In the genomic region with DNA sequence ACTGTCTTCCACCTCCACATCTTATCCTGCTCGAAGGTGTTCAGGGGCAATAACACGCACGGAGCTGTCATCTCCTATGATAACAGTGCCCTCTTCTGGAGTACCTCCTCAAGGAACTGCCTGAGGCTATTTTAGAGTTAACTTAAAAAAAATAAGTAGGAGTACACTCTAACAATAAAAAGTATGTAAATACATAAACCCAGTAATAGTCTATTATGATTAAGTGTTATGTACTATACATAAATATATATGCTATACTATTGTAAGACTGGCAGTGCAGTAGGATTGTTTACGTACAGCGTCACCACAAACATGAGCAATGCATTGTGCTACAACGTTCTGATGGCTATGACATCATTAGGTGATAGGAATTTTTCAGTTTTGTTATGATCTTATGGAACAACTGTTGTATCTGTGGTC, we compare ENCODE assay signal across 11 cellular contexts. TPM values are rescaled to one million over a fixed set of nuclear protein-coding genes. Genes with fewer than 3 reads are reported as not detected.
DNase-seq lines count a peak whose midpoint lies in the region; ATAC-seq, FAIRE-seq and TF ChIP-seq lines count a peak whose summit lies in the region.
"Had no signal": no experiment of that assay in that cellular context is flagged by ENCODE, and none has a peak within 500 bp of the region (broad histone marks: within the 10 kb centered on the region; RNA-seq: fewer than 3 reads in every experiment).

No MANE protein-coding gene starts in this region.

- peaks cover 17% of the 10 kb centered on the region for H3K4me1 Mint-ChIP-seq in activated CD8-positive, alpha-beta memory T cell treated with anti-CD3 and anti-CD28 coated beads, Interleukin-2, amount 10 ng/mL, durations not matched to agents 7 days and 5 days

- H3K27me3 ChIP-seq in HAP-1 (ENCODE audit: low read depth) (no peaks in the 10 kb centered on the region), SU-DHL-6 (ENCODE audit: low read length) (no peaks in the 10 kb centered on the region), keratinocyte (ENCODE audit: control insufficient read depth, extremely low read depth, insufficient read depth, low read length) (no peaks in the 10 kb centered on the region)
- H3K27me3 ChIP-seq: gastroesophageal sphincter, right atrium auricular region, upper lobe of left lung had no signal

- no peaks in the 10 kb centered on the region for H3K9me3 Mint-ChIP-seq in activated CD8-positive, alpha-beta memory T cell treated with anti-CD3 and anti-CD28 coated beads, Interleukin-2, amount 10 ng/mL, durations not matched to agents 7 days and 5 days (ENCODE audit: low read depth)

- CTCF ChIA-PET in activated CD8-positive, alpha-beta memory T cell treated with anti-CD3 and anti-CD28 coated beads, Interleukin-2, amount 10 ng/mL, durations not matched to agents 7 days and 5 days (lab: Charles Lee) = interaction anchor here (0.7 to 2.2 kb wide), 8 partner anchors 56 to 513 kb away, joined by 3 to 5 read pairs (median 3); partner anchors contain the start of gene MND1

- H3K79me2 ChIP-seq in SU-DHL-6 (ENCODE audit: insufficient read depth, low read length) (no peaks in the 10 kb centered on the region), keratinocyte (ENCODE audit: control insufficient read depth, insufficient read depth, low read length) (no peaks in the 10 kb centered on the region)

- H3K4me1 ChIP-seq in HAP-1 = no peaks in the 10 kb centered on the region
- peaks cover 10% of the 10 kb centered on the region for H3K4me1 ChIP-seq in keratinocyte (ENCODE audit: control insufficient read depth, extremely low read depth, insufficient read depth, low read length)
- H3K4me1 ChIP-seq: gastroesophageal sphincter, right atrium auricular region had no signal

- no peak overlapping the region for H3K4me3 Mint-ChIP-seq in activated CD8-positive, alpha-beta memory T cell treated with anti-CD3 and anti-CD28 coated beads, Interleukin-2, amount 10 ng/mL, durations not matched to agents 7 days and 5 days

- TF ChIP-seq CTCF in D721Med (IDR thresholded peaks at IDR 0.05; ENCODE audit: insufficient read depth, missing control alignments) (peak; percentile 46), SU-DHL-6 (IDR thresholded peaks at IDR 0.05; ENCODE audit: insufficient read depth, low read length, poor library complexity, severe bottlenecking) (peak; percentile 39), keratinocyte (optimal IDR thresholded peaks at IDR 0.05 in 1 of 3, IDR thresholded peaks at IDR 0.05 in 1 of 3, conservative IDR thresholded peaks at IDR 0.05 in 1 of 3; ENCODE audit: extremely low read depth in 1 of 3, insufficient read depth in 2 of 3, low read length in 3 of 3) (peak; percentile 20 to 30 (median 23))

- no peaks in the 10 kb centered on the region for H3K9me1 ChIP-seq in keratinocyte (ENCODE audit: control insufficient read depth, extremely low read depth, insufficient read depth, low read length)

- DNase-seq in D721Med (ENCODE audit: insufficient read length, low spot score) = no peak
- peak; percentile 23 to 49 for DNase-seq in HAP-1 (ENCODE audit: low spot score in 2 of 2)
- DNase-seq in keratinocyte (ENCODE audit: low read depth, low spot score) = no peak
- DNase-seq in activated CD8-positive, alpha-beta memory T cell treated with anti-CD3 and anti-CD28 coated beads, Interleukin-2, amount 10 ng/mL, durations not matched to agents 7 days and 5 days = no peak
- no peak for DNase-seq in T1000 (lab: John Stamatoyannopoulos, UW)
- DNase-seq in NCI-H2196 treated with DMSO at 0.1 percent for 48 hours (lab: John Stamatoyannopoulos, UW; ENCODE audit: unreplicated experiment) = no peak
- DNase-seq: activated CD8-positive, alpha-beta memory T cell treated with anti-CD3 and anti-CD28 coated beads for 24 hours; upper lobe of left lung had no signal

- H3K9me3 ChIP-seq in HAP-1 = no peaks in the 10 kb centered on the region
- H3K9me3 ChIP-seq in SU-DHL-6 (ENCODE audit: insufficient read depth, low read length) = no peaks in the 10 kb centered on the region
- peaks cover 2% of the 10 kb centered on the region for H3K9me3 ChIP-seq in keratinocyte (ENCODE audit: control insufficient read depth, low read depth, low read length)

- dilution Hi-C loops in keratinocyte (cut with MboI; ENCODE audit: extremely low pct_ligation_motif_present, low sequenced_read_pairs) = no loop called here

- H4K20me1 ChIP-seq in SU-DHL-6 (ENCODE audit: low read depth, low read length) = no peaks in the 10 kb centered on the region
- no peaks in the 10 kb centered on the region for H4K20me1 ChIP-seq in keratinocyte (ENCODE audit: control insufficient read depth, extremely low read depth, insufficient read depth, low read length)

- H3K4me2 ChIP-seq in SU-DHL-6 (ENCODE audit: low read depth, low read length, poor library complexity, severe bottlenecking) (no peak overlapping the region), keratinocyte (ENCODE audit: control insufficient read depth, extremely low read depth, insufficient read depth, low read depth, low read length) (no peak overlapping the region)

- H3K4me3 ChIP-seq in HAP-1 = no peak overlapping the region
- H3K4me3 ChIP-seq in SU-DHL-6 (ENCODE audit: insufficient read depth, low read length, poor library complexity, severe bottlenecking) = no peak overlapping the region
- no peak overlapping the region for H3K4me3 ChIP-seq in keratinocyte (ENCODE audit: control insufficient read depth in 2 of 3, extremely low read depth in 1 of 3, insufficient read depth in 2 of 3, low read depth in 1 of 3, low read length in 3 of 3)
- H3K4me3 ChIP-seq: gastroesophageal sphincter, right atrium auricular region, upper lobe of left lung had no signal

- H3K9me2 ChIP-seq in SU-DHL-6 (replicated peaks; ENCODE audit: insufficient read depth, low read length) = no peaks in the 10 kb centered on the region

- no peaks in the 10 kb centered on the region for H3K36me3 Mint-ChIP-seq in activated CD8-positive, alpha-beta memory T cell treated with anti-CD3 and anti-CD28 coated beads, Interleukin-2, amount 10 ng/mL, durations not matched to agents 7 days and 5 days

- no peaks in the 10 kb centered on the region for H3K36me3 ChIP-seq in HAP-1 (replicated peaks)
- H3K36me3 ChIP-seq in SU-DHL-6 (ENCODE audit: low read length) = no peaks in the 10 kb centered on the region
- no peaks in the 10 kb centered on the region for H3K36me3 ChIP-seq in keratinocyte (ENCODE audit: control insufficient read depth in 2 of 2, extremely low read depth in 1 of 2, insufficient read depth in 2 of 2, low read length in 2 of 2)
- H3K36me3 ChIP-seq: gastroesophageal sphincter, right atrium auricular region, upper lobe of left lung had no signal

- no peaks in the 10 kb centered on the region for H3K27me3 Mint-ChIP-seq in activated CD8-positive, alpha-beta memory T cell treated with anti-CD3 and anti-CD28 coated beads, Interleukin-2, amount 10 ng/mL, durations not matched to agents 7 days and 5 days

- no peak overlapping the region for H3K27ac ChIP-seq in SU-DHL-6 (ENCODE audit: low read depth, low read length)
- no peak overlapping the region for H3K27ac ChIP-seq in keratinocyte (ENCODE audit: control insufficient read depth, insufficient read depth, low read length)
- H3K27ac ChIP-seq: gastroesophageal sphincter, right atrium auricular region had no signal

- H2AFZ ChIP-seq in SU-DHL-6 (ENCODE audit: low read depth, low read length, severe bottlenecking) (no peak overlapping the region), keratinocyte (ENCODE audit: control insufficient read depth, low read length) (no peak overlapping the region)

- H3K9ac ChIP-seq in SU-DHL-6 (ENCODE audit: low read length) (no peak overlapping the region), keratinocyte (ENCODE audit: control insufficient read depth, extremely low read depth, insufficient read depth, low read length) (no peak overlapping the region)

- H3K27ac Mint-ChIP-seq in activated CD8-positive, alpha-beta memory T cell treated with anti-CD3 and anti-CD28 coated beads, Interleukin-2, amount 10 ng/mL, durations not matched to agents 7 days and 5 days = no peak overlapping the region

- no peak for ATAC-seq in activated CD8-positive, alpha-beta memory T cell treated with anti-CD3 and anti-CD28 coated beads, Interleukin-2, amount 10 ng/mL, durations not matched to agents 7 days and 5 days
- ATAC-seq: gastroesophageal sphincter had no signal

- FAIRE-seq in D721Med (lab: Jason Lieb, UNC) (no peak), keratinocyte (lab: Jason Lieb, UNC) (no peak)

- no peaks in the 10 kb centered on the region for H3F3A ChIP-seq in SU-DHL-6 (ENCODE audit: insufficient read depth)

- in situ Hi-C loops in HAP-1 (cut with MboI; ENCODE audit: low sequenced_read_pairs) = no loop called here

RNA-seq across cellular contexts. Expression of gene TLR2, which starts 34.5 kb away (rescaled TPM):
- 1.7 to 3.1 TPM (median 1.8 TPM) in 3 replicates for polyA plus RNA-seq in keratinocyte
- 0.70 TPM for polyA plus RNA-seq in keratinocyte (2011; ENCODE audit: low read depth)
- 0.32 and 0.56 TPM in 2 replicates for polyA plus RNA-seq in keratinocyte (2011; cell fraction: cytosol; rRNA removed)
- 5.4 and 7.6 TPM in 2 replicates for polyA plus RNA-seq in keratinocyte (2011; cell fraction: nucleus; rRNA removed)
- 1.4 and 1.7 TPM in 2 replicates for polyA plus RNA-seq in keratinocyte (2012; ENCODE audit: low replicate concordance)
- 1.4 to 4.3 TPM (median 3.0 TPM) in 3 replicates for polyA minus RNA-seq in keratinocyte
- polyA minus RNA-seq in keratinocyte (2011; cell fraction: cytosol; rRNA and poly(A)+ RNA removed) = 1.3 TPM
- 3.0 and 5.4 TPM in 2 replicates for polyA minus RNA-seq in keratinocyte (2011; cell fraction: nucleus; rRNA and poly(A)+ RNA removed)
- under 1 TPM in 1 of 2 experiments, not detected in 1; 0.41 TPM for total RNA-seq in activated CD8-positive, alpha-beta memory T cell treated with anti-CD3 and anti-CD28 coated beads, Interleukin-2, amount 10 ng/mL, durations not matched to agents 7 days and 5 days

Comparison
In these comparisons a context has a peak if more than half of its experiments do, and no peak if none do; other contexts are left out.
1. DNase-seq: peak in HAP-1 (2 of 2); none in D721Med (single experiment), keratinocyte (single experiment), activated CD8-positive, alpha-beta memory T cell treated with anti-CD3 and anti-CD28 coated beads, Interleukin-2, amount 10 ng/mL, durations not matched to agents 7 days and 5 days (single experiment), T1000 (single experiment) and NCI-H2196 treated with DMSO at 0.1 percent for 48 hours (single experiment).
2. Peak in every context shown above with its lines, with median percentiles within 50 percentile points of each other: CTCF ChIP-seq.